Comparison of ENCODE assay signal across 8 cellular contexts in the genomic region with DNA sequence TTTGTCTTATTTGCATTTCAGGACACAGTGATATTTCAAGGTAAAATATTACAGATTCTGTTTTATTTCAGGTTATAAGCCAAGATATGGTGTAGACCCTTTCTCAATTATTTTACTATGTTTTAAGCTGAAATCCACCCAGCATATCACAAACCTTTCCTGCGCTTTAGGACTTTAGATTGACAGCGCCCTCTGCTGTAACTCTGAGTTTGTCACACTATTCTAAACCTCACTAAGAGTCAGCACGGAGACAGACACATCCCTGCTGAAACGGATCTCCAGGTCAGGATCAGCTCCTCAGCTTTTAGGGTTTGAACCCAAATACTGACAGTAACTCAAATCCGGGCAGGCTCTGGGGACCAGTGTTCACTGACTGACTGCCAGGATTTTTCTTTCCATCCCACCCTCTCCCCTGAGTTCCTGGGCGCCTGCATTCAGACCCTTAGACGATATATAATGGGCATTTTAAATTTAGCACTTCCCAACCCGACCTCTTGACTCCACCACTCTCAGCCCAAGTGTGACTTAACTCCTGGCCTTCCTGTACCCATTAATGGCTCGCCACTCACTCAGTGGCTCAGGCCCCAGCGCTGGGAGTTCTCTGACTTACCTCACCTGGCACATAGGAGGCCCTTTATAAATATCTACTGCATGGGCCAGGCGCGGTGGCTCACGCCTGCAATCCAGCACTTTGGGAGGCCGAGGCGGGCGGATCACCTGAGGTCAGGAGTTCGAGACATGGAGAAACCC. TPM values are rescaled to one million over a fixed set of nuclear protein-coding genes. Genes with fewer than 3 reads are reported as not detected.
A peak's percentile ranks its signal among the peaks of the same experiment; 100 is the strongest.
DNase-seq lines count a peak whose midpoint lies in the region; ATAC-seq and TF ChIP-seq lines count a peak whose summit lies in the region.

No MANE protein-coding gene starts in this region.

- no peaks in the 10 kb centered on the region for H3K36me3 ChIP-seq in adrenal gland (replicated peaks in 1 of 2)

- DNase-seq in AG09309 (ENCODE audit: low read depth) = peak; percentile 33
- no peak for DNase-seq in GM12864 (ENCODE audit: low read depth)
- DNase-seq in NCI-H748 (lab: John Stamatoyannopoulos, UW; ENCODE audit: unreplicated experiment) = peak; percentile 80
- peak; percentile 25 to 73 (median 47) for DNase-seq in adrenal gland
- peak; percentile 71 for DNase-seq in iPS-NIHi7 (ENCODE audit: extremely low spot score)
- DNase-seq in stimulated activated CD4-positive, alpha-beta T cell treated with anti-CD3 and anti-CD28 coated beads, Interleukin-4, amount 100 ng/mL, for 24 hours = peak; percentile 41

- ATAC-seq in HG03175 (IDR thresholded peaks at IDR 0.05; ENCODE audit: unreplicated experiment) = peak; percentile 75
- ATAC-seq in HG03439 (IDR thresholded peaks at IDR 0.05; ENCODE audit: unreplicated experiment) = no peak

- TF ChIP-seq POLR2A in adrenal gland (IDR thresholded peaks at IDR 0.05) = no peak

- peaks cover 3% of the 10 kb centered on the region for H3K27me3 ChIP-seq in adrenal gland

- WGBS in adrenal gland, 4 donors = 39 to 52% (median 46%) methylated on average over 11 to 17 of the region's 17 CpGs

- no peaks in the 10 kb centered on the region for H3K4me1 ChIP-seq in adrenal gland (replicated peaks in 1 of 2)

- H3K4me3 ChIP-seq in AG09309 (ENCODE audit: control insufficient read depth, low read depth, low read length) = no peak overlapping the region
- no peak overlapping the region for H3K4me3 ChIP-seq in GM12864 (ENCODE audit: low read depth, low read length)
- H3K4me3 ChIP-seq in adrenal gland = no peak overlapping the region

- H3K27ac ChIP-seq in adrenal gland = no peak overlapping the region

- intact Hi-C loops in adrenal gland (cut with DNase I) = loop anchor here in 1 of 2 donors (5.0 to 10.0 kb wide), 2 partner anchors 535 to 598 kb away; no protein-coding TSS in a partner anchor

- no peaks in the 10 kb centered on the region for H3K9me3 ChIP-seq in adrenal gland (replicated peaks in 1 of 3)

- TF ChIP-seq CTCF in AG09309 (IDR thresholded peaks at IDR 0.05; ENCODE audit: control insufficient read depth, insufficient read depth, low read depth, low read length, missing control alignments) = peak; percentile 78
- peak; percentile 63 for TF ChIP-seq CTCF in GM12864 (IDR thresholded peaks at IDR 0.05; ENCODE audit: low read depth, low read length, missing control alignments)
- TF ChIP-seq CTCF in adrenal gland (IDR thresholded peaks at IDR 0.05) = peak; percentile 47 to 67 (median 58)

RNA-seq across cellular contexts. Expression of gene TLX3, which starts 33.5 kb away (rescaled TPM):
- total RNA-seq in adrenal gland = not detected
- not detected for polyA plus RNA-seq in adrenal gland

RNA-seq across cellular contexts. Expression of gene NPM1, which starts 45.1 kb away (rescaled TPM):
- 100 to 1,000 TPM; 376 to 782 (median 641) TPM for total RNA-seq in adrenal gland
- 1,000 to 10,000 TPM in 2 of 3 donors, 100 to 1,000 TPM in 1; 718 to 1,386 (median 1,014) TPM for polyA plus RNA-seq in adrenal gland
